Comparison of ENCODE assay signal across 2 cellular contexts in the genomic region with DNA sequence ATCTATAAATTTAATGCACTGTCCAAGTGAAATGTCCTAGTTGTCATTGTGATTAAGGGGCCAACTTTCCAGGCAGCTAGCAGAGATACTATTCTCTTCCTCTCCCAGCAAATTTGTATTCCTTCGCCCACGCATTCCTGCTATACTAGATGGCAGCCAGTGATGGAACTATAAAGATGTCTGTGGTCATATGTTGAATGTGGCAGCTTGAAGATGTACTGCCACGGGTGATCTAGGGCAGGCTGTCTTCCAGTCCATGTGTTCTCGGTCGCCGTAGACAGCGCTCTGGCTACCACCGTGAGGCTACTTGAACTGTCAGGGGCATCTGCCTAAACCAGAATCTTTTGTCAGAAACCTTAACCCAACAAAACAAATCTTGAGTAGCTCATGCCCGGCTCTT.
TF ChIP-seq lines count a peak whose summit lies in the region.

No MANE protein-coding gene starts in this region.

TF ChIP-seq in WTC11, 78 proteins besides CTCF, POLR2A, EP300 and RAD21:
- no peak for TF ChIP-seq TEAD4 (CRISPR knock-in tag; IDR thresholded peaks at IDR 0.05)
- TF ChIP-seq FOXP1 (CRISPR knock-in tag; IDR thresholded peaks at IDR 0.05; ENCODE audit: borderline replicate concordance) = no peak
- TF ChIP-seq ZNF317 (CRISPR knock-in tag; IDR thresholded peaks at IDR 0.05; ENCODE audit: borderline replicate concordance, low read depth) = no peak
- TF ChIP-seq, protein P1, sequence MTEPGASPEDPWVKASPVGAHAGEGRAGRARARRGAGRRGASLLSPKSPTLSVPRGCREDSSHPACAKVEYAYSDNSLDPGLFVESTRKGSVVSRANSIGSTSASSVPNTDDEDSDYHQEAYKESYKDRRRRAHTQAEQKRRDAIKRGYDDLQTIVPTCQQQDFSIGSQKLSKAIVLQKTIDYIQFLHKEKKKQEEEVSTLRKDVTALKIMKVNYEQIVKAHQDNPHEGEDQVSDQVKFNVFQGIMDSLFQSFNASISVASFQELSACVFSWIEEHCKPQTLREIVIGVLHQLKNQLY (CRISPR knock-in tag; IDR thresholded peaks at IDR 0.05) = no peak
- TF ChIP-seq, protein P2, sequence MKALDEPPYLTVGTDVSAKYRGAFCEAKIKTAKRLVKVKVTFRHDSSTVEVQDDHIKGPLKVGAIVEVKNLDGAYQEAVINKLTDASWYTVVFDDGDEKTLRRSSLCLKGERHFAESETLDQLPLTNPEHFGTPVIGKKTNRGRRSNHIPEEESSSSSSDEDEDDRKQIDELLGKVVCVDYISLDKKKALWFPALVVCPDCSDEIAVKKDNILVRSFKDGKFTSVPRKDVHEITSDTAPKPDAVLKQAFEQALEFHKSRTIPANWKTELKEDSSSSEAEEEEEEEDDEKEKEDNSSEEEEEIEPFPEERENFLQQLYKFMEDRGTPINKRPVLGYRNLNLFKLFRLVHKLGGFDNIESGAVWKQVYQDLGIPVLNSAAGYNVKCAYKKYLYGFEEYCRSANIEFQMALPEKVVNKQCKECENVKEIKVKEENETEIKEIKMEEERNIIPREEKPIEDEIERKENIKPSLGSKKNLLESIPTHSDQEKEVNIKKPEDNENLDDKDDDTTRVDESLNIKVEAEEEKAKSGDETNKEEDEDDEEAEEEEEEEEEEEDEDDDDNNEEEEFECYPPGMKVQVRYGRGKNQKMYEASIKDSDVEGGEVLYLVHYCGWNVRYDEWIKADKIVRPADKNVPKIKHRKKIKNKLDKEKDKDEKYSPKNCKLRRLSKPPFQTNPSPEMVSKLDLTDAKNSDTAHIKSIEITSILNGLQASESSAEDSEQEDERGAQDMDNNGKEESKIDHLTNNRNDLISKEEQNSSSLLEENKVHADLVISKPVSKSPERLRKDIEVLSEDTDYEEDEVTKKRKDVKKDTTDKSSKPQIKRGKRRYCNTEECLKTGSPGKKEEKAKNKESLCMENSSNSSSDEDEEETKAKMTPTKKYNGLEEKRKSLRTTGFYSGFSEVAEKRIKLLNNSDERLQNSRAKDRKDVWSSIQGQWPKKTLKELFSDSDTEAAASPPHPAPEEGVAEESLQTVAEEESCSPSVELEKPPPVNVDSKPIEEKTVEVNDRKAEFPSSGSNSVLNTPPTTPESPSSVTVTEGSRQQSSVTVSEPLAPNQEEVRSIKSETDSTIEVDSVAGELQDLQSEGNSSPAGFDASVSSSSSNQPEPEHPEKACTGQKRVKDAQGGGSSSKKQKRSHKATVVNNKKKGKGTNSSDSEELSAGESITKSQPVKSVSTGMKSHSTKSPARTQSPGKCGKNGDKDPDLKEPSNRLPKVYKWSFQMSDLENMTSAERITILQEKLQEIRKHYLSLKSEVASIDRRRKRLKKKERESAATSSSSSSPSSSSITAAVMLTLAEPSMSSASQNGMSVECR (CRISPR knock-in tag; IDR thresholded peaks at IDR 0.05; ENCODE audit: borderline replicate concordance) = no peak

TF ChIP-seq in H1, 55 proteins besides CTCF, POLR2A, EP300 and RAD21:
- TF ChIP-seq, protein P3, sequence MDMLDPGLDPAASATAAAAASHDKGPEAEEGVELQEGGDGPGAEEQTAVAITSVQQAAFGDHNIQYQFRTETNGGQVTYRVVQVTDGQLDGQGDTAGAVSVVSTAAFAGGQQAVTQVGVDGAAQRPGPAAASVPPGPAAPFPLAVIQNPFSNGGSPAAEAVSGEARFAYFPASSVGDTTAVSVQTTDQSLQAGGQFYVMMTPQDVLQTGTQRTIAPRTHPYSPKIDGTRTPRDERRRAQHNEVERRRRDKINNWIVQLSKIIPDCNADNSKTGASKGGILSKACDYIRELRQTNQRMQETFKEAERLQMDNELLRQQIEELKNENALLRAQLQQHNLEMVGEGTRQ (IDR thresholded peaks at IDR 0.05; ENCODE audit: low read length) = no peak
- no peak for TF ChIP-seq BCL11A (IDR thresholded peaks at IDR 0.05; ENCODE audit: low read depth in 2 of 2, low read length in 2 of 2)
- TF ChIP-seq FOSL1 (IDR thresholded peaks at IDR 0.05; ENCODE audit: insufficient read depth, low read depth, low read length) = no peak
- TF ChIP-seq TBP (IDR thresholded peaks at IDR 0.05; ENCODE audit: low read depth, low read length) = no peak
